ENCODE assay signal across 24 cellular contexts in the genomic region with DNA sequence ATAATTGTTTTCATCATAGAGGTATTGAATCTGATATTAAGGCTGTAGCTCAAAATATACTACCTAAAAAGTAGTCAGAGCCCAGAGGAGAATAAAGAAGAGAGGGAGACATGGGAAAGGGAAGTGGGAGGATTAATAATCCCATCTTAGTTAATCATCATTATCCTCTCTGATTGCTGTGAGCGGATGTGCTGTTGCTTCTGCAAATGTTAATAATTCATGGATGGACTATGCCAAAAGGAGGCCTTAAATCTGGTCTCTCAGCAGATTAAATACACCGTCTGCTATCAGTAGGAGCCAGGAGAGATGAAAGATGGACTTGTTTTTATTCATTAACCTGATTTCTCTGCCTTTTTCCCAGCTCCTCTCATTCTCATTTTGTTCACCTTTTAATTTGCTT. TPM values are rescaled to one million over a fixed set of nuclear protein-coding genes. Genes with fewer than 3 reads are reported as not detected.
DNase-seq lines count a peak whose midpoint lies in the region; ATAC-seq and TF ChIP-seq lines count a peak whose summit lies in the region.
"Had no signal": no experiment of that assay in that cellular context is flagged by ENCODE, and none has a peak within 500 bp of the region (broad histone marks: within the 10 kb centered on the region; RNA-seq: fewer than 3 reads in every experiment).

No MANE protein-coding gene starts in this region.

- H3K4me3 ChIP-seq in LNCaP clone FGC (ENCODE audit: low read depth, low read length) (peak overlapping the region; percentile 2; the same call in 1 of the 2 replicates), body of pancreas (no peak overlapping the region)
- H3K4me3 ChIP-seq: BLaER1, GM12878 had no signal

- intact Hi-C loops in body of pancreas (cut with DNase I): no loop called here

- WGBS in body of pancreas, 2 donors: 20 to 32% methylated on average over 2 of the region's 2 CpGs

- H3K4me1 ChIP-seq in body of pancreas: peaks cover 30% of the 10 kb centered on the region

- TF ChIP-seq POLR2A in body of pancreas (IDR thresholded peaks at IDR 0.05): no peak

- DNase-seq in LNCaP clone FGC (ENCODE audit: low read depth): no peak
- DNase-seq in body of pancreas: no peak
- DNase-seq in pons (ENCODE audit: low spot score): no peak
- no peak for DNase-seq in activated CD8-positive, alpha-beta memory T cell treated with anti-CD3 and anti-CD28 coated beads, Interleukin-2, amount 50 U/mL, for 4 hours
- no peak for DNase-seq in islet precursor cell
- no peak for DNase-seq in activated T-cell treated with anti-CD3 and anti-CD28 coated beads for 4 hours
- DNase-seq: CD4-positive, alpha-beta T cell; DMS79; EL; GDM1; HCEC 1CT; NCI-H1048; NCI-H1417; NCI-H1694; NCI-H2029 treated with DMSO at 0.1 percent for 48 hours; NCI-H446 treated with DMSO at 0.1 percent for 48 hours; SHP77 treated with DMSO at 0.1 percent for 48 hours had no signal

- H3K36me3 Mint-ChIP-seq in nephron (ENCODE audit: low read depth): no peaks in the 10 kb centered on the region

- no peaks in the 10 kb centered on the region for H3K36me3 ChIP-seq in body of pancreas (replicated peaks in 1 of 2; ENCODE audit: insufficient read depth in 1 of 2, low read depth in 2 of 2)

- peaks cover 34% of the 10 kb centered on the region for H3K4me1 Mint-ChIP-seq in nephron

- no peaks in the 10 kb centered on the region for H3K9me3 Mint-ChIP-seq in nephron
- H3K9me3 Mint-ChIP-seq: CD4-positive, alpha-beta T cell; IgD-negative memory B cell had no signal

- no peaks in the 10 kb centered on the region for H3K27me3 ChIP-seq in body of pancreas
- H3K27me3 ChIP-seq: BLaER1 had no signal

- H3K4me3 Mint-ChIP-seq in nephron: no peak overlapping the region
- H3K4me3 Mint-ChIP-seq: CD4-positive, alpha-beta T cell; IgD-negative memory B cell had no signal

- H3K27ac ChIP-seq in 22Rv1 (peak overlapping the region; percentile 61), body of pancreas (peak overlapping the region in 3 of 4 donors; percentile 6 to 47 (median 45))
- H3K27ac ChIP-seq: BLaER1, HL-60, KMS-11 had no signal

- no peak for ATAC-seq in body of pancreas
- ATAC-seq: GM12878 had no signal

- peak overlapping the region in 2 of 3 experiments; percentile 33 to 77 for H3K27ac Mint-ChIP-seq in nephron
- H3K27ac Mint-ChIP-seq: CD4-positive, alpha-beta T cell; IgD-negative memory B cell had no signal

- TF ChIP-seq CTCF in 22Rv1 (IDR thresholded peaks at IDR 0.05) (no peak), LNCaP clone FGC (IDR thresholded peaks at IDR 0.05; ENCODE audit: control insufficient read depth, extremely low read depth, insufficient read depth) (no peak), body of pancreas (IDR thresholded peaks at IDR 0.05) (no peak), nephron (IDR thresholded peaks at IDR 0.05; ENCODE audit: unreplicated experiment in 3 of 3) (no peak)

- H3K27me3 Mint-ChIP-seq in nephron (ENCODE audit: low read depth): peaks cover 3% of the 10 kb centered on the region
- H3K27me3 Mint-ChIP-seq: CD4-positive, alpha-beta T cell; IgD-negative memory B cell had no signal

- no peaks in the 10 kb centered on the region for H3K9me3 ChIP-seq in body of pancreas
- H3K9me3 ChIP-seq: BLaER1 had no signal

RNA-seq across cellular contexts. Expression of a gene that starts 44.1 kb away (rescaled TPM):
- total RNA-seq in body of pancreas: 10 to 100 TPM; 12.2 to 19.1 TPM
